1 cellular context compared by ENCODE assay signal in genomic region chr21:34690041-34690792, GRCh38.
TF ChIP-seq lines count a peak whose summit lies in the region.

No MANE protein-coding gene starts in this region.

TF ChIP-seq in GM23338, 12 proteins besides CTCF, POLR2A, EP300 and RAD21 (continued from another document):
- TF ChIP-seq, protein P1, sequence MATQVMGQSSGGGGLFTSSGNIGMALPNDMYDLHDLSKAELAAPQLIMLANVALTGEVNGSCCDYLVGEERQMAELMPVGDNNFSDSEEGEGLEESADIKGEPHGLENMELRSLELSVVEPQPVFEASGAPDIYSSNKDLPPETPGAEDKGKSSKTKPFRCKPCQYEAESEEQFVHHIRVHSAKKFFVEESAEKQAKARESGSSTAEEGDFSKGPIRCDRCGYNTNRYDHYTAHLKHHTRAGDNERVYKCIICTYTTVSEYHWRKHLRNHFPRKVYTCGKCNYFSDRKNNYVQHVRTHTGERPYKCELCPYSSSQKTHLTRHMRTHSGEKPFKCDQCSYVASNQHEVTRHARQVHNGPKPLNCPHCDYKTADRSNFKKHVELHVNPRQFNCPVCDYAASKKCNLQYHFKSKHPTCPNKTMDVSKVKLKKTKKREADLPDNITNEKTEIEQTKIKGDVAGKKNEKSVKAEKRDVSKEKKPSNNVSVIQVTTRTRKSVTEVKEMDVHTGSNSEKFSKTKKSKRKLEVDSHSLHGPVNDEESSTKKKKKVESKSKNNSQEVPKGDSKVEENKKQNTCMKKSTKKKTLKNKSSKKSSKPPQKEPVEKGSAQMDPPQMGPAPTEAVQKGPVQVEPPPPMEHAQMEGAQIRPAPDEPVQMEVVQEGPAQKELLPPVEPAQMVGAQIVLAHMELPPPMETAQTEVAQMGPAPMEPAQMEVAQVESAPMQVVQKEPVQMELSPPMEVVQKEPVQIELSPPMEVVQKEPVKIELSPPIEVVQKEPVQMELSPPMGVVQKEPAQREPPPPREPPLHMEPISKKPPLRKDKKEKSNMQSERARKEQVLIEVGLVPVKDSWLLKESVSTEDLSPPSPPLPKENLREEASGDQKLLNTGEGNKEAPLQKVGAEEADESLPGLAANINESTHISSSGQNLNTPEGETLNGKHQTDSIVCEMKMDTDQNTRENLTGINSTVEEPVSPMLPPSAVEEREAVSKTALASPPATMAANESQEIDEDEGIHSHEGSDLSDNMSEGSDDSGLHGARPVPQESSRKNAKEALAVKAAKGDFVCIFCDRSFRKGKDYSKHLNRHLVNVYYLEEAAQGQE (IDR thresholded peaks at IDR 0.05; ENCODE audit: unreplicated experiment) = no peak
- TF ChIP-seq ZNF462 (CRISPR knock-in tag; IDR thresholded peaks at IDR 0.05) (no peak), EZH2 (IDR thresholded peaks at IDR 0.05; ENCODE audit: low read depth, unreplicated experiment) (no peak), NANOG (IDR thresholded peaks at IDR 0.05; ENCODE audit: borderline replicate concordance) (no peak), EZH2phosphoT487 (IDR thresholded peaks at IDR 0.05; ENCODE audit: unreplicated experiment) (no peak), JUNB (IDR thresholded peaks at IDR 0.05; ENCODE audit: unreplicated experiment) (no peak), CREB1 (CRISPR knock-in tag; IDR thresholded peaks at IDR 0.05; ENCODE audit: low read depth) (no peak), ETS1 (IDR thresholded peaks at IDR 0.05) (no peak), POLR2AphosphoS5 (IDR thresholded peaks at IDR 0.05; ENCODE audit: low read depth) (no peak), STAT1 (IDR thresholded peaks at IDR 0.05; ENCODE audit: unreplicated experiment) (no peak), ZNF114 (CRISPR knock-in tag; IDR thresholded peaks at IDR 0.05) (no peak)
